In genomic region chr19:49556412-49557398, GRCh38 we compare ENCODE assay signal across 10 cellular contexts. TPM values are rescaled to one million over a fixed set of nuclear protein-coding genes. Genes with fewer than 3 reads are reported as not detected.
DNase-seq lines count a peak whose midpoint lies in the region; FAIRE-seq and TF ChIP-seq lines count a peak whose summit lies in the region.
"Had no signal": no experiment of that assay in that cellular context is flagged by ENCODE, and none has a peak within 500 bp of the region (broad histone marks: within the 10 kb centered on the region; RNA-seq: fewer than 3 reads in every experiment).

No MANE protein-coding gene starts in this region.

- H3K27me3 Mint-ChIP-seq in activated CD4-positive, alpha-beta memory T cell treated with anti-CD3 and anti-CD28 coated beads for 36 hours, result no peaks in the 10 kb centered on the region
- H3K27me3 Mint-ChIP-seq in immature natural killer cell (ENCODE audit: low read depth in 3 of 3) (peaks cover 0 to 4% (median 0%) of the 10 kb centered on the region in 3 donors), mesothelial cell of epicardium (ENCODE audit: low read depth) (no peaks in the 10 kb centered on the region)

- no peak for FAIRE-seq in urothelium cell line (lab: Jason Lieb, UNC)

- H3K79me2 ChIP-seq in osteoblast (ENCODE audit: insufficient read depth, low read length), result peaks cover 13% of the 10 kb centered on the region

- CTCF ChIA-PET in activated CD4-positive, alpha-beta memory T cell treated with anti-CD3 and anti-CD28 coated beads for 36 hours (lab: Charles Lee), result interaction anchor here (6.7 to 10.8 kb wide), 2 partner anchors 9 to 14 kb away, joined by 61 to 108 read pairs; no protein-coding TSS in a partner anchor

- TF ChIP-seq CTCF in osteoblast (IDR thresholded peaks at IDR 0.05; ENCODE audit: extremely low read depth, low read depth, low read length) (no peak), mesothelial cell of epicardium (IDR thresholded peaks at IDR 0.05; ENCODE audit: unreplicated experiment) (no peak)

- H3K27ac Mint-ChIP-seq in activated CD4-positive, alpha-beta memory T cell treated with anti-CD3 and anti-CD28 coated beads for 36 hours, result peak overlapping the region; percentile 84
- H3K27ac Mint-ChIP-seq in immature natural killer cell (peak overlapping the region in 2 of 6 donors; percentile 34 to 49), mesothelial cell of epicardium (no peak overlapping the region)

- DNase-seq in H7, result peak; percentile 96
- peak; percentile 55 for DNase-seq in activated CD4-positive, alpha-beta memory T cell treated with anti-CD3 and anti-CD28 coated beads for 36 hours
- DNase-seq in effector memory CD4-positive, alpha-beta T cell, result peak in 1 of 3 donors; percentile 38
- DNase-seq in osteoblast (ENCODE audit: insufficient read length, low spot score, missing footprints), result peak; percentile 36
- no peak for DNase-seq in immature natural killer cell
- DNase-seq in urothelium cell line (ENCODE audit: low spot score), result no peak
- DNase-seq in mesothelial cell of epicardium (ENCODE audit: low spot score in 2 of 2, unreplicated experiment in 2 of 2), result no peak
- no peak for DNase-seq in NCI-H1105 treated with DMSO at 0.1 percent for 48 hours (lab: John Stamatoyannopoulos, UW)
- DNase-seq: HCEC 1CT, NCI-H2081 treated with DMSO at 0.1 percent for 48 hours had no signal

- peak overlapping the region; percentile 68 for H3K27ac ChIP-seq in effector memory CD4-positive, alpha-beta T cell (ENCODE audit: insufficient read depth, low read length, poor library complexity, severe bottlenecking)
- H3K27ac ChIP-seq in osteoblast (ENCODE audit: low read depth, low read length), result no peak overlapping the region

- H2AFZ ChIP-seq in osteoblast (ENCODE audit: low read length), result no peak overlapping the region

- H3K4me3 ChIP-seq in H7 (ENCODE audit: insufficient read depth, low read depth, low read length) (peak overlapping the region; percentile 63), osteoblast (ENCODE audit: insufficient read depth, low read length) (no peak overlapping the region)
- H3K4me3 ChIP-seq in effector memory CD4-positive, alpha-beta T cell (ENCODE audit: insufficient read depth, low read depth, low read length, poor library complexity, severe bottlenecking), result peak overlapping the region; percentile 55

- POLR2A ChIA-PET in activated CD4-positive, alpha-beta memory T cell treated with anti-CD3 and anti-CD28 coated beads for 36 hours (lab: Charles Lee), result no interaction called here

- peaks cover 9% of the 10 kb centered on the region for H3K36me3 ChIP-seq in H7 (replicated peaks; ENCODE audit: control insufficient read depth, insufficient read depth, low read length)
- peaks cover 22% of the 10 kb centered on the region for H3K36me3 ChIP-seq in effector memory CD4-positive, alpha-beta T cell (ENCODE audit: control insufficient read depth, insufficient read depth, low read length)
- H3K36me3 ChIP-seq in osteoblast (ENCODE audit: insufficient read depth, low read length), result peaks cover 48% of the 10 kb centered on the region

- H4K20me1 ChIP-seq in osteoblast (ENCODE audit: insufficient read depth, low read length), result peaks cover 26% of the 10 kb centered on the region

- intact Hi-C loops in activated CD4-positive, alpha-beta memory T cell treated with anti-CD3 and anti-CD28 coated beads for 36 hours (cut with micrococcal nuclease), result loop anchor here (5.0 kb wide), 1 partner anchor 211 kb away; the partner anchor contains the start of gene AP2A1

- peak overlapping the region; percentile 43 for H3K4me3 Mint-ChIP-seq in activated CD4-positive, alpha-beta memory T cell treated with anti-CD3 and anti-CD28 coated beads for 36 hours
- no peak overlapping the region for H3K4me3 Mint-ChIP-seq in immature natural killer cell
- no peak overlapping the region for H3K4me3 Mint-ChIP-seq in mesothelial cell of epicardium

- H3K27me3 ChIP-seq in H7 (ENCODE audit: control insufficient read depth, insufficient read depth, low read length), result no peaks in the 10 kb centered on the region
- no peaks in the 10 kb centered on the region for H3K27me3 ChIP-seq in effector memory CD4-positive, alpha-beta T cell (replicated peaks; ENCODE audit: control insufficient read depth, insufficient read depth, low read length, poor library complexity, severe bottlenecking)
- no peaks in the 10 kb centered on the region for H3K27me3 ChIP-seq in osteoblast (ENCODE audit: insufficient read depth, low read length)

- no peaks in the 10 kb centered on the region for H3K9me3 ChIP-seq in effector memory CD4-positive, alpha-beta T cell (ENCODE audit: control insufficient read depth, low read length)
- no peaks in the 10 kb centered on the region for H3K9me3 ChIP-seq in osteoblast (ENCODE audit: low read depth, low read length)

- peaks cover 79% of the 10 kb centered on the region for H3K4me1 Mint-ChIP-seq in activated CD4-positive, alpha-beta memory T cell treated with anti-CD3 and anti-CD28 coated beads for 36 hours (ENCODE audit: low read depth)
- H3K4me1 Mint-ChIP-seq in immature natural killer cell (peaks cover 49 to 52% of the 10 kb centered on the region in 2 donors), mesothelial cell of epicardium (no peaks in the 10 kb centered on the region)

- peaks cover 88% of the 10 kb centered on the region for H3K4me1 ChIP-seq in effector memory CD4-positive, alpha-beta T cell (ENCODE audit: control insufficient read depth, insufficient read depth, low read length, poor library complexity, severe bottlenecking)
- peaks cover 9% of the 10 kb centered on the region for H3K4me1 ChIP-seq in osteoblast (ENCODE audit: insufficient read depth, low read length)

- H3K36me3 Mint-ChIP-seq in activated CD4-positive, alpha-beta memory T cell treated with anti-CD3 and anti-CD28 coated beads for 36 hours, result peaks cover 37% of the 10 kb centered on the region
- H3K36me3 Mint-ChIP-seq in immature natural killer cell (peaks cover 15 to 32% (median 16%) of the 10 kb centered on the region in 3 donors), mesothelial cell of epicardium (peaks cover 30% of the 10 kb centered on the region)

- no peak overlapping the region for H3K4me2 ChIP-seq in osteoblast (ENCODE audit: insufficient read depth, low read length)

- no peaks in the 10 kb centered on the region for H3K9me3 Mint-ChIP-seq in activated CD4-positive, alpha-beta memory T cell treated with anti-CD3 and anti-CD28 coated beads for 36 hours
- no peaks in the 10 kb centered on the region for H3K9me3 Mint-ChIP-seq in immature natural killer cell
- H3K9me3 Mint-ChIP-seq in mesothelial cell of epicardium, result no peaks in the 10 kb centered on the region

RNA-seq across cellular contexts. Expression of gene NOSIP, which starts 23.7 kb away (rescaled TPM):
- total RNA-seq in H7 (2014; rRNA removed; shearing (Covaris generic)), result 102 and 142 TPM in 2 replicates
- total RNA-seq in activated CD4-positive, alpha-beta memory T cell treated with anti-CD3 and anti-CD28 coated beads for 36 hours, result 10 to 100 TPM; 80.3 to 84.3 TPM
- total RNA-seq in osteoblast (57.5 and 68.0 TPM in 2 replicates), mesothelial cell of epicardium (53.3 to 60.7 TPM (median 60.1 TPM) in 3 replicates)
- polyA plus RNA-seq in immature natural killer cell, result 100 to 1,000 TPM; 196 to 251 (median 239) TPM

RNA-seq across cellular contexts. Expression of gene PRRG2, which starts 24.4 kb away (rescaled TPM):
- 0.55 and 1.2 TPM in 2 replicates for total RNA-seq in H7 (2014; rRNA removed; shearing (Covaris generic))
- total RNA-seq in activated CD4-positive, alpha-beta memory T cell treated with anti-CD3 and anti-CD28 coated beads for 36 hours, result 1 to 10 TPM in 1 of 2 experiments, under 1 TPM in 1; 0.85 to 1.5 TPM
- total RNA-seq in osteoblast (under 0.01 and 0.29 TPM in 2 replicates), mesothelial cell of epicardium (0.87 to 1.4 TPM (median 1.1 TPM) in 3 replicates)
- polyA plus RNA-seq in immature natural killer cell, result under 1 TPM in 1 of 3 donors, not detected in 2; 0.78 TPM

RNA-seq across cellular contexts. Expression of gene RCN3, which starts 28.9 kb away (rescaled TPM):
- 28.2 and 29.2 TPM in 2 replicates for total RNA-seq in H7 (2014; rRNA removed; shearing (Covaris generic))
- 1 to 10 TPM; 6.3 to 6.5 TPM for total RNA-seq in activated CD4-positive, alpha-beta memory T cell treated with anti-CD3 and anti-CD28 coated beads for 36 hours
- 346 and 377 TPM in 2 replicates for total RNA-seq in osteoblast
- polyA plus RNA-seq in immature natural killer cell, result 1 to 10 TPM in 2 of 3 donors, under 1 TPM in 1; 0.86 to 1.7 (median 1.0) TPM
- total RNA-seq in mesothelial cell of epicardium, result 30.3 to 35.1 TPM (median 31.1 TPM) in 3 replicates

RNA-seq across cellular contexts. Expression of gene PRR12, which starts 34.3 kb away (rescaled TPM):
- 8.2 and 10.8 TPM in 2 replicates for total RNA-seq in H7 (2014; rRNA removed; shearing (Covaris generic))
- total RNA-seq in activated CD4-positive, alpha-beta memory T cell treated with anti-CD3 and anti-CD28 coated beads for 36 hours, result 10 to 100 TPM; 19.9 to 22.4 TPM
- 2.2 and 2.9 TPM in 2 replicates for total RNA-seq in osteoblast
- polyA plus RNA-seq in immature natural killer cell, result 1 to 10 TPM in 2 of 3 donors, under 1 TPM in 1; 0.21 to 4.0 (median 2.0) TPM
- 53.3 to 58.5 TPM (median 54.2 TPM) in 3 replicates for total RNA-seq in mesothelial cell of epicardium

RNA-seq across cellular contexts. Expression of gene FCGRT, which starts 44.2 kb away (rescaled TPM):
- total RNA-seq in H7 (2014; rRNA removed; shearing (Covaris generic)), result 28.5 and 36.9 TPM in 2 replicates
- total RNA-seq in activated CD4-positive, alpha-beta memory T cell treated with anti-CD3 and anti-CD28 coated beads for 36 hours, result 10 to 100 TPM; 13.2 to 17.2 TPM
- total RNA-seq in osteoblast (67.5 and 75.6 TPM in 2 replicates), mesothelial cell of epicardium (121 to 132 TPM (median 127 TPM) in 3 replicates)
- polyA plus RNA-seq in immature natural killer cell, result 10 to 100 TPM; 13.8 to 35.9 (median 34.9) TPM

Comparison
In these comparisons a context has a peak if more than half of its experiments do, and no peak if none do; other contexts are left out.
1. DNase-seq: peak in H7 (single experiment), activated CD4-positive, alpha-beta memory T cell treated with anti-CD3 and anti-CD28 coated beads for 36 hours (single experiment) and osteoblast (single experiment); none in immature natural killer cell (0 of 3), urothelium cell line (single experiment), mesothelial cell of epicardium (0 of 2) and NCI-H1105 treated with DMSO at 0.1 percent for 48 hours (single experiment).